In the genomic region with DNA sequence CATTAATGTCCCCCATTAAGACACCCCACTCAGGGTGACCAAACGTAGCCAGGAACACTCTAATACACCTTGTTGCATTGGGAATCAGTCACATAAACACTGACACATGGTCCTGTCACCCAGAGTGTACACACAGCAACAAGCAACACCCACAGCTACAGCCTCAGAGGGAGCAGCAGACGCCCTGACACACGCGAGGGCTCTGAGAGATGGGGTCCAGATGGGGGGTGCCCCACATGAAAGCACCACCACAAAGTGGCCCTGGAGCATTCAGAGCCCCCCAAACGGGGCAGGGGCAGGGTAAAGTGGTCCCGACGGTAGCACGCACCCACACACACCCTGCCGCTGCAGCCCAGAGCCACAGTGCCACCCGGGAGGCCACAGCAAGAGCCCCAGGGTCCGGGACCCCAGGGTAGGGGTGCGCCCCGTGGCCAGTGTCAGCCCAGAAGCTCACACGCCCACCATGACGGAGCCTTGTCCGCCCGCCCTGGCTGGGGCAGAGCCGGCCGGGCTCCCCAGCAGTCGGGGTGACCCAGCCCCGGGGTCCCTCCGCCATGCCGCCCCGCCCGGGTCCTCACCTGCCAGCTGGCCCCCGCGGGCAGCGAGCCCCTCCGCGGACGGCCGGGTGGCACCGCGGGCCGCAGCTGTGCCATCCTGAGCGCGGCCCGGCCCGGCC, we compare ENCODE assay signal across 10 cellular contexts. TPM values are rescaled to one million over a fixed set of nuclear protein-coding genes. Genes with fewer than 3 reads are reported as not detected.
DNase-seq lines count a peak whose midpoint lies in the region; ATAC-seq, FAIRE-seq and TF ChIP-seq lines count a peak whose summit lies in the region.
"Had no signal": no experiment of that assay in that cellular context is flagged by ENCODE, and none has a peak within 500 bp of the region (broad histone marks: within the 10 kb centered on the region; RNA-seq: fewer than 3 reads in every experiment).

No MANE protein-coding gene starts in this region.

- H3K4me1 Mint-ChIP-seq in activated CD8-positive, alpha-beta T cell treated with anti-CD3 and anti-CD28 coated beads for 36 hours (ENCODE audit: low read depth), result no peaks in the 10 kb centered on the region
- H3K4me1 Mint-ChIP-seq in CD14-positive monocyte, result peaks cover 4% of the 10 kb centered on the region

- no peaks in the 10 kb centered on the region for H3K4me1 ChIP-seq in psoas muscle

- H3K27ac Mint-ChIP-seq in activated CD8-positive, alpha-beta T cell treated with anti-CD3 and anti-CD28 coated beads for 36 hours, result no peak overlapping the region
- no peak overlapping the region for H3K27ac Mint-ChIP-seq in CD14-positive monocyte

- no peak overlapping the region for H3K27ac ChIP-seq in psoas muscle

- H3K4me3 Mint-ChIP-seq in activated CD8-positive, alpha-beta T cell treated with anti-CD3 and anti-CD28 coated beads for 36 hours, result peak overlapping the region; percentile 31
- peak overlapping the region in 1 of 2 donors; percentile 72 for H3K4me3 Mint-ChIP-seq in CD14-positive monocyte

- peak; percentile 58 for FAIRE-seq in HTR-8/SVneo (lab: Jason Lieb, UNC)

- peaks cover 19% of the 10 kb centered on the region for H3K27me3 Mint-ChIP-seq in activated CD8-positive, alpha-beta T cell treated with anti-CD3 and anti-CD28 coated beads for 36 hours
- peaks cover 27 to 57% (median 38%) of the 10 kb centered on the region in 3 donors for H3K27me3 Mint-ChIP-seq in CD14-positive monocyte (ENCODE audit: low read depth in 3 of 3)

- H3K4me3 ChIP-seq in iPS-11a (ENCODE audit: low read depth, low read length) (peak overlapping the region; percentile 31), psoas muscle (peak overlapping the region; percentile 34)

- H3K9me3 Mint-ChIP-seq in activated CD8-positive, alpha-beta T cell treated with anti-CD3 and anti-CD28 coated beads for 36 hours, result no peaks in the 10 kb centered on the region
- H3K9me3 Mint-ChIP-seq in CD14-positive monocyte, result peaks cover 0 to 5% (median 0%) of the 10 kb centered on the region in 7 donors

- CTCF ChIA-PET in activated CD8-positive, alpha-beta T cell treated with anti-CD3 and anti-CD28 coated beads for 36 hours (lab: Charles Lee), result no interaction called here

- no peaks in the 10 kb centered on the region for H3K36me3 ChIP-seq in psoas muscle (ENCODE audit: insufficient read depth in 1 of 2, low read depth in 1 of 2)

- TF ChIP-seq CTCF in activated CD8-positive, alpha-beta T cell treated with anti-CD3 and anti-CD28 coated beads for 36 hours (IDR thresholded peaks at IDR 0.05), result no peak
- TF ChIP-seq CTCF in psoas muscle (IDR thresholded peaks at IDR 0.05) (no peak), CD14-positive monocyte (IDR thresholded peaks at IDR 0.05) (no peak)

- no peak for ATAC-seq in activated CD8-positive, alpha-beta T cell treated with anti-CD3 and anti-CD28 coated beads for 36 hours
- ATAC-seq in psoas muscle (no peak), GM19455 (IDR thresholded peaks at IDR 0.05; ENCODE audit: unreplicated experiment) (no peak), GM18868 (IDR thresholded peaks at IDR 0.05; ENCODE audit: unreplicated experiment) (no peak), GM18517 (IDR thresholded peaks at IDR 0.05; ENCODE audit: unreplicated experiment) (no peak)

- no peaks in the 10 kb centered on the region for H3K9me3 ChIP-seq in psoas muscle
- H3K9me3 ChIP-seq: tibial nerve had no signal

- 17 to 25% (median 17%) methylated on average over 20 to 39 of the region's 39 CpGs for WGBS in psoas muscle, 3 donors

- intact Hi-C loops in activated CD8-positive, alpha-beta T cell treated with anti-CD3 and anti-CD28 coated beads for 36 hours (cut with micrococcal nuclease), result no loop called here
- intact Hi-C loops in psoas muscle (cut with DNase I), result no loop called here
- intact Hi-C loops in CD14-positive monocyte (cut with micrococcal nuclease), result no loop called here

- DNase-seq in HTR-8/SVneo (ENCODE audit: insufficient read length, low spot score), result no peak
- no peak for DNase-seq in activated CD8-positive, alpha-beta T cell treated with anti-CD3 and anti-CD28 coated beads for 36 hours
- DNase-seq in psoas muscle, result no peak
- no peak for DNase-seq in CD14-positive monocyte (ENCODE audit: low spot score)
- DNase-seq: hippocampal formation had no signal

- POLR2A ChIA-PET in activated CD8-positive, alpha-beta T cell treated with anti-CD3 and anti-CD28 coated beads for 36 hours (lab: Charles Lee), result interaction anchor here (0.8 to 1.5 kb wide), 3 partner anchors 11 to 52 kb away, joined by 3 read pairs; no protein-coding TSS in a partner anchor

- H3K27me3 ChIP-seq in psoas muscle (ENCODE audit: insufficient read depth in 3 of 3, low read length in 2 of 3), result peaks cover 0 to 56% (median 10%) of the 10 kb centered on the region in 3 donors

- H3K36me3 Mint-ChIP-seq in activated CD8-positive, alpha-beta T cell treated with anti-CD3 and anti-CD28 coated beads for 36 hours (ENCODE audit: low read depth), result no peaks in the 10 kb centered on the region
- H3K36me3 Mint-ChIP-seq in CD14-positive monocyte, result peaks cover 0 to 2% of the 10 kb centered on the region in 2 donors

RNA-seq across cellular contexts. Expression of a gene that starts 47.3 kb away (rescaled TPM):
- 1 to 10 TPM; 1.3 to 1.6 TPM for total RNA-seq in activated CD8-positive, alpha-beta T cell treated with anti-CD3 and anti-CD28 coated beads for 36 hours
- total RNA-seq in psoas muscle, result under 1 TPM in 3 of 4 donors, not detected in 1; 0.21 to 0.57 (median 0.32) TPM
- polyA plus RNA-seq in psoas muscle (under 1 TPM in 2 of 3 donors, not detected in 1; 0.04 TPM), CD14-positive monocyte (not detected)
